In the genomic region with DNA sequence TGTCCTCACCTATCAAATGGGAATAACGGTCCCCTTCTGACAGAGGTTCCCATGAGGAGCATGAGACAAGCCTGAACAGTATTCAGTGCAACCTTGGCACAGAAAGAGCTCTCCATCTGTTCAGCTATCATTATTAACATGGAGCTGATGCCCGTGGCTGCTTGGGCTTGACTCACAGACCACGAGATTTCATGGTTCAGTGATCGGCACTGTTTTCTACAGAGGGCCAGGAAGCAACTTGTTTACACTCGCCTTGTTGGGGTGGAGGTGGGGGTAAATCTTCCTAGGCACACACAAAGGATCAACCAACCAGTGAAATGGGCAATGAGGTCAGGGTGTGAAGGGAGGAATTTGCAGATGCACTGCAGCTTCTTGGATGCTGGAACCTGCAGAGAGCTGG, we compare ENCODE assay signal across 11 cellular contexts.
DNase-seq lines count a peak whose midpoint lies in the region; ATAC-seq and TF ChIP-seq lines count a peak whose summit lies in the region.
"Had no signal": no experiment of that assay in that cellular context is flagged by ENCODE, and none has a peak within 500 bp of the region (broad histone marks: within the 10 kb centered on the region; RNA-seq: fewer than 3 reads in every experiment).

No MANE protein-coding gene starts in this region.

- no peaks in the 10 kb centered on the region for H3K9me3 ChIP-seq in stomach

- H3K27ac ChIP-seq in stomach = no peak overlapping the region
- H3K27ac ChIP-seq: heart right ventricle had no signal

- ATAC-seq in GM21529 (IDR thresholded peaks at IDR 0.05; ENCODE audit: unreplicated experiment) = peak; percentile 82
- ATAC-seq in HG03571 (IDR thresholded peaks at IDR 0.05; ENCODE audit: unreplicated experiment) = peak; percentile 91
- ATAC-seq in activated CD8-positive, alpha-beta T cell treated with anti-CD3 and anti-CD28 coated beads for 36 hours = no peak

- DNase-seq in EH (ENCODE audit: low read depth) = peak; percentile 26
- DNase-seq in cerebellum (ENCODE audit: low spot score) = peak; percentile 25
- DNase-seq in activated CD8-positive, alpha-beta T cell treated with anti-CD3 and anti-CD28 coated beads for 36 hours = no peak
- no peak for DNase-seq in head of caudate nucleus
- DNase-seq in stomach = no peak
- DNase-seq in GM10266 (ENCODE audit: extremely low spot score) = no peak
- DNase-seq: heart right ventricle, NCI-H1417 treated with DMSO at 0.1 percent for 48 hours had no signal

- no peak overlapping the region for H3K4me3 Mint-ChIP-seq in activated CD8-positive, alpha-beta T cell treated with anti-CD3 and anti-CD28 coated beads for 36 hours

- no peak for TF ChIP-seq CTCF in activated CD8-positive, alpha-beta T cell treated with anti-CD3 and anti-CD28 coated beads for 36 hours (IDR thresholded peaks at IDR 0.05)
- TF ChIP-seq CTCF in stomach (IDR thresholded peaks at IDR 0.05) = no peak
- TF ChIP-seq CTCF in GM10266 (IDR thresholded peaks at IDR 0.05; ENCODE audit: control insufficient read depth, insufficient read depth, low read depth, missing control alignments) = no peak

- H3K27me3 Mint-ChIP-seq in activated CD8-positive, alpha-beta T cell treated with anti-CD3 and anti-CD28 coated beads for 36 hours = no peaks in the 10 kb centered on the region

- WGBS in stomach, 5 donors = 56 to 71% (median 65%) methylated on average over 5 of the region's 5 CpGs

- H3K9me3 Mint-ChIP-seq in activated CD8-positive, alpha-beta T cell treated with anti-CD3 and anti-CD28 coated beads for 36 hours = peaks cover 5% of the 10 kb centered on the region

- no peak for TF ChIP-seq EP300 in stomach (IDR thresholded peaks at IDR 0.05)

- no peaks in the 10 kb centered on the region for H3K27me3 ChIP-seq in stomach
- H3K27me3 ChIP-seq: heart right ventricle had no signal

- H3K4me1 ChIP-seq in stomach = peaks cover 0 to 11% (median 3%) of the 10 kb centered on the region in 4 donors

- TF ChIP-seq POLR2A in stomach (IDR thresholded peaks at IDR 0.05) = no peak

- H3K4me1 Mint-ChIP-seq in activated CD8-positive, alpha-beta T cell treated with anti-CD3 and anti-CD28 coated beads for 36 hours (ENCODE audit: low read depth) = no peaks in the 10 kb centered on the region

- H3K36me3 ChIP-seq in stomach = peaks cover 0 to 10% (median 5%) of the 10 kb centered on the region in 4 donors

- H3K4me3 ChIP-seq in stomach = no peak overlapping the region
- H3K4me3 ChIP-seq: heart right ventricle, skin epidermis had no signal

- CTCF ChIA-PET in activated CD8-positive, alpha-beta T cell treated with anti-CD3 and anti-CD28 coated beads for 36 hours (lab: Charles Lee) = interaction anchor here (1.4 to 3.8 kb wide), 2 partner anchors 8 to 12 kb away, joined by 5 to 15 read pairs; no protein-coding TSS in a partner anchor

- intact Hi-C loops in activated CD8-positive, alpha-beta T cell treated with anti-CD3 and anti-CD28 coated beads for 36 hours (cut with micrococcal nuclease) = no loop called here
- intact Hi-C loops in head of caudate nucleus (cut with DNase I) (no loop called here), stomach (cut with DNase I; ENCODE audit: low total_unique reads) (no loop called here)

- no peak overlapping the region for H3K27ac Mint-ChIP-seq in activated CD8-positive, alpha-beta T cell treated with anti-CD3 and anti-CD28 coated beads for 36 hours

- no peaks in the 10 kb centered on the region for H3K36me3 Mint-ChIP-seq in activated CD8-positive, alpha-beta T cell treated with anti-CD3 and anti-CD28 coated beads for 36 hours (ENCODE audit: low read depth)

- POLR2A ChIA-PET in activated CD8-positive, alpha-beta T cell treated with anti-CD3 and anti-CD28 coated beads for 36 hours (lab: Charles Lee) = no interaction called here

Comparison
In these comparisons a context has a peak if more than half of its experiments do, and no peak if none do; other contexts are left out.
1. DNase-seq: peak in EH (single experiment) and cerebellum (single experiment); none in activated CD8-positive, alpha-beta T cell treated with anti-CD3 and anti-CD28 coated beads for 36 hours (single experiment), head of caudate nucleus (0 of 42), stomach (single experiment) and GM10266 (single experiment).